22 cellular contexts compared by ENCODE assay signal in the genomic region with DNA sequence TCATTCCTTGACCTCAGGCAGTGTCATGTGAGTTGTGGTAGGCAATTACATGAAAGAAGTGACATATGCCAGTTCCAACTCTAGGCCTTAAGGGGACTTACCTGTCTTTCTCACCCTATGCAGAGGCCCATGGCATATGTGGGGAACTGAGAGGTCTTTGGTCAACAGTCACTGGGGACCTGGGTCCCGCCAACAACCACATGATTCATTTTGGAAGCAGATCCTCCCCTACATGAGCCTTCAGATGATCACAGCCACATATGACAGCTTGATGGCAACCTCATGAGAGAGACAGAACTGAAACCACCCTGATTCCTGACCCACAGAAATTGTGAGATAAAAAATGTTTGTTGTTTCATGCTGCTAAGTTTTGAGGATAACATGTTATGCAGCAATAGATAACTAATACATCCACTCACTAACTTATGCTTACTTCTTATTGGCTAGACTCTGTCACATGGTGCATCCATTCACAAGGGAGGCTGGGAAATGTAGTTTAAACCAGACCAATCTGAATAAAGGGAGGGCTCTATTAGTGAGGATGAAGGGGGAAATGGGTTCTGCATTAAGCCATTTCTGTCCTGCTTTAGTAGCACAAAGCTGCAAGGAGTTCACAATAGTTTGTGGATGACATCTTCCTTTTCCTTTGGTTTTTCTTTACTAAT.
"Had no signal": no experiment of that assay in that cellular context is flagged by ENCODE, and none has a peak within 500 bp of the region (broad histone marks: within the 10 kb centered on the region; RNA-seq: fewer than 3 reads in every experiment).

No MANE protein-coding gene starts in this region.

- H3K36me3 ChIP-seq: adrenal gland had no signal

- H3K4me3 ChIP-seq: adrenal gland, PC-9 had no signal

- H3K4me1 ChIP-seq: adrenal gland had no signal

- H2AFZ ChIP-seq: PC-9 had no signal

- FAIRE-seq: TTC549 had no signal

- H3K27ac ChIP-seq: adrenal gland, KMS-11, PC-9, VCaP had no signal

- H3K9me3 ChIP-seq: adrenal gland had no signal

- ATAC-seq: activated CD8-positive, alpha-beta T cell treated with anti-CD3 and anti-CD28 coated beads for 36 hours; T-helper 17 cell had no signal

- H3K4me2 ChIP-seq: KMS-11, PC-9 had no signal

- H3K9ac ChIP-seq: KMS-11 had no signal

- H3K27me3 ChIP-seq: adrenal gland had no signal

- DNase-seq: activated CD4-positive, alpha-beta T cell treated with anti-CD3 and anti-CD28 coated beads for 4 hours; activated CD8-positive, alpha-beta memory T cell treated with anti-CD3 and anti-CD28 coated beads, Interleukin-2, amount 50 U/mL, for 4 hours; activated CD8-positive, alpha-beta T cell treated with anti-CD3 and anti-CD28 coated beads for 36 hours; activated naive CD4-positive, alpha-beta T cell treated with anti-CD3 and anti-CD28 coated beads, Interleukin-2, amount 50 U/mL, for 16 hours; activated naive CD8-positive, alpha-beta T cell treated with anti-CD3 and anti-CD28 coated beads, Interleukin-2, amount 10 ng/mL, durations not matched to agents 7 days and 5 days; adrenal gland; anterior cingulate cortex; cerebellar nuclear complex; NCI-H1105; NCI-H1436; NCI-H1694 treated with DMSO at 0.1 percent for 48 hours; NCI-H2029 treated with DMSO at 0.1 percent for 48 hours; NCI-H345; NCI-H510A; NCI-H526 treated with DMSO at 0.1 percent for 48 hours; PC-9; SHP77 treated with DMSO at 0.1 percent for 48 hours; T-helper 17 cell; T-helper 9 cell had no signal
